Comparison of ENCODE assay signal across 22 cellular contexts in genomic region chr6:18533793-18534192, GRCh38.
"Had no signal": no experiment of that assay in that cellular context is flagged by ENCODE, and none has a peak within 500 bp of the region (broad histone marks: within the 10 kb centered on the region; RNA-seq: fewer than 3 reads in every experiment).

No MANE protein-coding gene starts in this region.

- H3K9me3 Mint-ChIP-seq: activated CD4-positive, alpha-beta memory T cell treated with anti-CD3 and anti-CD28 coated beads for 36 hours; activated naive CD8-positive, alpha-beta T cell treated with anti-CD3 and anti-CD28 coated beads for 36 hours; effector memory CD8-positive, alpha-beta T cell; immature natural killer cell; memory B cell; nephron progenitor cell; stimulated activated naive B cell treated with anti-CD40 and anti-IgM and Interleukin-4, amounts not matched to agents 10 μg/mL and 1 μg/mL and 100 μg/mL, for 72 hours; T-helper 1 cell treated with Interleukin-12 subunit alpha and Interleukin-12 subunit beta and Interleukin-4 antibody, amounts not matched to agents 30 μg/mL and 1 μg/mL, for 36 hours had no signal

- H3K4me1 ChIP-seq: colonic mucosa, esophagus muscularis mucosa, gastrocnemius medialis, heart right ventricle had no signal

- H3K4me3 Mint-ChIP-seq: activated CD4-positive, alpha-beta memory T cell treated with anti-CD3 and anti-CD28 coated beads for 36 hours; activated naive CD8-positive, alpha-beta T cell treated with anti-CD3 and anti-CD28 coated beads for 36 hours; effector memory CD8-positive, alpha-beta T cell; immature natural killer cell; memory B cell; nephron progenitor cell; stimulated activated naive B cell treated with anti-CD40 and anti-IgM and Interleukin-4, amounts not matched to agents 10 μg/mL and 1 μg/mL and 100 μg/mL, for 72 hours; T-helper 1 cell treated with Interleukin-12 subunit alpha and Interleukin-12 subunit beta and Interleukin-4 antibody, amounts not matched to agents 30 μg/mL and 1 μg/mL, for 36 hours had no signal

- DNase-seq: activated CD4-positive, alpha-beta memory T cell treated with anti-CD3 and anti-CD28 coated beads for 36 hours; activated CD4-positive, alpha-beta T cell treated with anti-CD3 and anti-CD28 coated beads for 4 hours; activated CD4-positive, CD25-positive, alpha-beta regulatory T cell; activated naive CD4-positive, alpha-beta T cell treated with Interleukin-2 at 50 U/mL for 16 hours; activated naive CD8-positive, alpha-beta T cell treated with anti-CD3 and anti-CD28 coated beads for 36 hours; activated T-cell treated with anti-CD3 and anti-CD28 coated beads, Interleukin-2, amount 50 U/mL, for 48 hours; colonic mucosa; dorsolateral prefrontal cortex; effector memory CD8-positive, alpha-beta T cell; gastrocnemius medialis; heart right ventricle; immature natural killer cell; nephron progenitor cell; nucleus accumbens; retina; stimulated activated CD4-positive, alpha-beta T cell treated with anti-CD3 and anti-CD28 coated beads, Interleukin-2, amount 100 ng/mL, for 48 hours; stimulated activated CD8-positive, alpha-beta memory T cell treated with anti-CD3 and anti-CD28 coated beads, Interleukin-4, amount 100 ng/mL, for 48 hours; stimulated activated naive B cell treated with anti-CD40 and anti-IgM and Interleukin-4, amounts not matched to agents 10 μg/mL and 1 μg/mL and 100 μg/mL, for 72 hours; T1000 had no signal

- H3K27ac ChIP-seq: colonic mucosa, dorsolateral prefrontal cortex, esophagus muscularis mucosa, gastrocnemius medialis, heart right ventricle had no signal

- H3K36me3 Mint-ChIP-seq: activated CD4-positive, alpha-beta memory T cell treated with anti-CD3 and anti-CD28 coated beads for 36 hours; activated naive CD8-positive, alpha-beta T cell treated with anti-CD3 and anti-CD28 coated beads for 36 hours; immature natural killer cell; memory B cell; stimulated activated naive B cell treated with anti-CD40 and anti-IgM and Interleukin-4, amounts not matched to agents 10 μg/mL and 1 μg/mL and 100 μg/mL, for 72 hours had no signal

- H3K9me3 ChIP-seq: colonic mucosa, esophagus muscularis mucosa, gastrocnemius medialis had no signal

- H3K4me1 Mint-ChIP-seq: activated naive CD8-positive, alpha-beta T cell treated with anti-CD3 and anti-CD28 coated beads for 36 hours; immature natural killer cell; memory B cell; stimulated activated naive B cell treated with anti-CD40 and anti-IgM and Interleukin-4, amounts not matched to agents 10 μg/mL and 1 μg/mL and 100 μg/mL, for 72 hours had no signal

- H3K27ac Mint-ChIP-seq: activated CD4-positive, alpha-beta memory T cell treated with anti-CD3 and anti-CD28 coated beads for 36 hours; activated naive CD8-positive, alpha-beta T cell treated with anti-CD3 and anti-CD28 coated beads for 36 hours; effector memory CD8-positive, alpha-beta T cell; immature natural killer cell; memory B cell; nephron progenitor cell; stimulated activated naive B cell treated with anti-CD40 and anti-IgM and Interleukin-4, amounts not matched to agents 10 μg/mL and 1 μg/mL and 100 μg/mL, for 72 hours; T-helper 1 cell treated with Interleukin-12 subunit alpha and Interleukin-12 subunit beta and Interleukin-4 antibody, amounts not matched to agents 30 μg/mL and 1 μg/mL, for 36 hours had no signal

- H3K36me3 ChIP-seq: colonic mucosa, esophagus muscularis mucosa, gastrocnemius medialis, heart right ventricle had no signal

- ATAC-seq: effector memory CD8-positive, alpha-beta T cell; gastrocnemius medialis; heart right ventricle; stimulated activated naive B cell treated with anti-CD40 and anti-IgM and Interleukin-4, amounts not matched to agents 10 μg/mL and 1 μg/mL and 100 μg/mL, for 72 hours had no signal

- H3K27me3 ChIP-seq: colonic mucosa, gastrocnemius medialis had no signal

- H3K4me3 ChIP-seq: colonic mucosa, dorsolateral prefrontal cortex, esophagus muscularis mucosa, gastrocnemius medialis, heart right ventricle had no signal
